ENCODE assay signal across 11 cellular contexts in the genomic region with DNA sequence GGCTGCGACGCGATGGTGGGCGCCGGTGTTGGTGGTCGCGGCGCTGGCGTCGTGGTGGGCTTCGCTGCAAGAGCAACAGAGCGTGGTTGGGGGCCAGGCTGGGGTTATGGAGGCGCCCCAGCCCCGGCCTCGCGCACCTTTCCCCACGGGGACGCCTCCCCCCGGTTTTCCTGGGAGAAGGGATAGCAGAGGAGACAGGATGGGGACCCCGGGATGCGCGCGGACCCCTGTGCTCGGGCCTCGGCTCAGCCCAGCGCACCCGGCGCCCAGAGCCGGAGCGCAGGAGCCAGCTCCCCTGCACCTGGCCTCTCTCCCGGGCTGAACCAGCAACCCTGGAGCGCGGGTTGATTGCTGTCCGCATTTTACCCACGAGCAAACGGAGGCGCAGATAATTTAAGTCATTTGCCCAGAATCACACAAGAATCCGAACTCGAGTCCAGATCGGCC. TPM values are rescaled to one million over a fixed set of nuclear protein-coding genes. Genes with fewer than 3 reads are reported as not detected.
A peak's percentile ranks its signal among the peaks of the same experiment; 100 is the strongest.
DNase-seq lines count a peak whose midpoint lies in the region; ATAC-seq, FAIRE-seq and TF ChIP-seq lines count a peak whose summit lies in the region.
"Had no signal": no experiment of that assay in that cellular context is flagged by ENCODE, and none has a peak within 500 bp of the region (broad histone marks: within the 10 kb centered on the region; RNA-seq: fewer than 3 reads in every experiment).

No MANE protein-coding gene starts in this region.

- H3K27ac ChIP-seq in lower lobe of right lung: no peak overlapping the region
- no peak overlapping the region for H3K27ac ChIP-seq in thoracic aorta
- no peak overlapping the region for H3K27ac ChIP-seq in body of pancreas

- CTCF ChIA-PET in activated naive CD4-positive, alpha-beta T cell treated with anti-CD3 and anti-CD28 coated beads for 36 hours (lab: Charles Lee): interaction anchor here (1.2 kb wide), 1 partner anchor 18 kb away, joined by 3 read pairs; no protein-coding TSS in a partner anchor

- peaks cover 16% of the 10 kb centered on the region for H3K4me1 Mint-ChIP-seq in activated naive CD4-positive, alpha-beta T cell treated with anti-CD3 and anti-CD28 coated beads for 36 hours (ENCODE audit: low read depth)
- peaks cover 15% of the 10 kb centered on the region for H3K4me1 Mint-ChIP-seq in activated T-helper 17 cell treated with anti-CD3 and anti-CD28 coated beads, Interleukin-2, amount 50 U/mL, for 72 hours

- TF ChIP-seq POLR2A in body of pancreas (IDR thresholded peaks at IDR 0.05): no peak

- no peak for DNase-seq in activated naive CD4-positive, alpha-beta T cell treated with anti-CD3 and anti-CD28 coated beads for 36 hours
- no peak for DNase-seq in activated naive CD4-positive, alpha-beta T cell treated with Interleukin-2 at 50 U/mL for 16 hours
- DNase-seq in lower lobe of right lung (no peak), thoracic aorta (ENCODE audit: low spot score) (no peak), body of pancreas (no peak), frontal cortex (ENCODE audit: low spot score in 2 of 2) (no peak), AML-193 (lab: John Stamatoyannopoulos, UW) (no peak)
- DNase-seq: HFFc6, NCI-H510A treated with DMSO at 0.1 percent for 48 hours, SHP77 treated with DMSO at 0.1 percent for 48 hours had no signal

- 5 to 18% methylated on average over 21 to 39 of the region's 40 CpGs for WGBS in body of pancreas, 2 donors

- H3K27me3 Mint-ChIP-seq in activated naive CD4-positive, alpha-beta T cell treated with anti-CD3 and anti-CD28 coated beads for 36 hours (ENCODE audit: low read depth): peaks cover 51% of the 10 kb centered on the region
- H3K27me3 Mint-ChIP-seq in activated T-helper 17 cell treated with anti-CD3 and anti-CD28 coated beads, Interleukin-2, amount 50 U/mL, for 72 hours: peaks cover 44% of the 10 kb centered on the region

- H3K27me3 ChIP-seq in lower lobe of right lung (ENCODE audit: low read depth): peaks cover 73% of the 10 kb centered on the region
- H3K27me3 ChIP-seq in thoracic aorta (replicated peaks; ENCODE audit: insufficient read depth): peaks cover 10% of the 10 kb centered on the region
- H3K27me3 ChIP-seq in body of pancreas: peaks cover 0 to 22% of the 10 kb centered on the region in 2 donors

- H3K4me1 ChIP-seq in lower lobe of right lung (peaks cover 29% of the 10 kb centered on the region), thoracic aorta (ENCODE audit: control insufficient read depth in 1 of 2, low read depth in 2 of 2) (peaks cover 16 to 36% of the 10 kb centered on the region in 2 donors), body of pancreas (peaks cover 28% of the 10 kb centered on the region)

- H3K9me3 ChIP-seq in lower lobe of right lung (no peaks in the 10 kb centered on the region), thoracic aorta (no peaks in the 10 kb centered on the region), body of pancreas (no peaks in the 10 kb centered on the region)

- FAIRE-seq in frontal cortex (lab: Jason Lieb, UNC): no peak

- H3K36me3 ChIP-seq in lower lobe of right lung (no peaks in the 10 kb centered on the region), thoracic aorta (no peaks in the 10 kb centered on the region), body of pancreas (replicated peaks in 1 of 2; ENCODE audit: insufficient read depth in 1 of 2, low read depth in 2 of 2) (no peaks in the 10 kb centered on the region)

- no peaks in the 10 kb centered on the region for H3K9me3 Mint-ChIP-seq in activated naive CD4-positive, alpha-beta T cell treated with anti-CD3 and anti-CD28 coated beads for 36 hours
- H3K9me3 Mint-ChIP-seq in activated T-helper 17 cell treated with anti-CD3 and anti-CD28 coated beads, Interleukin-2, amount 50 U/mL, for 72 hours: no peaks in the 10 kb centered on the region

- no peak for ATAC-seq in activated T-helper 17 cell treated with anti-CD3 and anti-CD28 coated beads, Interleukin-2, amount 50 U/mL, for 72 hours (replicated peaks)
- ATAC-seq in lower lobe of right lung (no peak), thoracic aorta (ENCODE audit: insufficient number of reproducible peaks, low FRiP score, low read depth) (no peak), body of pancreas (no peak)

- intact Hi-C loops in activated naive CD4-positive, alpha-beta T cell treated with anti-CD3 and anti-CD28 coated beads for 36 hours (cut with micrococcal nuclease): no loop called here
- intact Hi-C loops in lower lobe of right lung (cut with DNase I): no loop called here
- intact Hi-C loops in body of pancreas (cut with DNase I): no loop called here

- H3K4me3 Mint-ChIP-seq in activated naive CD4-positive, alpha-beta T cell treated with anti-CD3 and anti-CD28 coated beads for 36 hours: peak overlapping the region; percentile 66
- peak overlapping the region; percentile 76 for H3K4me3 Mint-ChIP-seq in activated T-helper 17 cell treated with anti-CD3 and anti-CD28 coated beads, Interleukin-2, amount 50 U/mL, for 72 hours
- H3K4me3 Mint-ChIP-seq: HFFc6 had no signal

- H3K27ac Mint-ChIP-seq in activated naive CD4-positive, alpha-beta T cell treated with anti-CD3 and anti-CD28 coated beads for 36 hours: no peak overlapping the region
- no peak overlapping the region for H3K27ac Mint-ChIP-seq in activated T-helper 17 cell treated with anti-CD3 and anti-CD28 coated beads, Interleukin-2, amount 50 U/mL, for 72 hours
- H3K27ac Mint-ChIP-seq: HFFc6 had no signal

- H3K4me3 ChIP-seq in lower lobe of right lung: peak overlapping the region; percentile 40
- peak overlapping the region; percentile 55 for H3K4me3 ChIP-seq in thoracic aorta
- no peak overlapping the region for H3K4me3 ChIP-seq in body of pancreas

- H3K36me3 Mint-ChIP-seq in activated naive CD4-positive, alpha-beta T cell treated with anti-CD3 and anti-CD28 coated beads for 36 hours (ENCODE audit: low read depth): no peaks in the 10 kb centered on the region
- no peaks in the 10 kb centered on the region for H3K36me3 Mint-ChIP-seq in activated T-helper 17 cell treated with anti-CD3 and anti-CD28 coated beads, Interleukin-2, amount 50 U/mL, for 72 hours (ENCODE audit: low read depth)

- no peak for TF ChIP-seq CTCF in lower lobe of right lung (IDR thresholded peaks at IDR 0.05)
- TF ChIP-seq CTCF in thoracic aorta (IDR thresholded peaks at IDR 0.05): no peak
- no peak for TF ChIP-seq CTCF in body of pancreas (IDR thresholded peaks at IDR 0.05)

RNA-seq across cellular contexts. Expression of a gene that starts 1.0 kb away (rescaled TPM):
- total RNA-seq in activated naive CD4-positive, alpha-beta T cell treated with anti-CD3 and anti-CD28 coated beads for 36 hours: 1 to 10 TPM; 1.3 to 1.4 TPM
- total RNA-seq in activated T-helper 17 cell treated with anti-CD3 and anti-CD28 coated beads, Interleukin-2, amount 50 U/mL, for 72 hours: 1 to 10 TPM in 1 of 2 donors, under 1 TPM in 1; 0.80 to 2.7 TPM
- total RNA-seq in lower lobe of right lung: 5.5 TPM
- total RNA-seq in thoracic aorta: 1 to 10 TPM; 3.4 to 4.4 TPM
- 1 to 10 TPM; 1.8 to 2.0 TPM for total RNA-seq in body of pancreas
- 1.2 TPM for total RNA-seq in frontal cortex
- total RNA-seq: HFFc6 had no signal

Comparison
In these comparisons a context has a peak if more than half of its experiments do, and no peak if none do; other contexts are left out.
1. H3K4me3 ChIP-seq: peak in lower lobe of right lung (single experiment) and thoracic aorta (single experiment); none in body of pancreas (0 of 2).